ENCODE assay signal across 10 cellular contexts in genomic region chr3:52824037-52824436, GRCh38. TPM values are rescaled to one million over a fixed set of nuclear protein-coding genes. Genes with fewer than 3 reads are reported as not detected.
"Had no signal": no experiment of that assay in that cellular context is flagged by ENCODE, and none has a peak within 500 bp of the region (broad histone marks: within the 10 kb centered on the region; RNA-seq: fewer than 3 reads in every experiment).

No MANE protein-coding gene starts in this region.

- H2AFZ ChIP-seq: GM23248 had no signal

- DNase-seq: GM23248, GOT3, H7, KBM-7 had no signal

- FAIRE-seq: HTR-8/SVneo had no signal

- H3K27ac ChIP-seq: GM23248 had no signal

- H3K9me3 ChIP-seq: HAP-1 had no signal

- H3K36me3 ChIP-seq: HAP-1 had no signal

- H3K4me1 ChIP-seq: HAP-1 had no signal

- H3K4me3 ChIP-seq: GM23248, HAP-1 had no signal

- H3K9ac ChIP-seq: GM23248 had no signal

- ATAC-seq: HCT116 had no signal

RNA-seq across cellular contexts. Expression of gene ITIH4, which starts 6.4 kb away (rescaled TPM):
- total RNA-seq: HT-29 had no signal
- polyA plus RNA-seq: GM23248, IgD-negative memory B cell had no signal

RNA-seq across cellular contexts. Expression of gene MUSTN1, which starts 10.8 kb away (rescaled TPM):
- total RNA-seq: GM23248, H4, HT-29 had no signal
- polyA plus RNA-seq: GM23248, IgD-negative memory B cell had no signal

RNA-seq across cellular contexts. Expression of gene ITIH3, which starts 29.4 kb away (rescaled TPM):
- total RNA-seq: GM23248, H4, H7, HT-29 had no signal
- polyA plus RNA-seq: GM23248, IgD-negative memory B cell had no signal

RNA-seq across cellular contexts. Expression of gene ITIH1, which starts 46.6 kb away (rescaled TPM):
- total RNA-seq: GM23248, H4, H7, HT-29 had no signal
- polyA plus RNA-seq: GM23248, IgD-negative memory B cell had no signal
